In the genomic region with DNA sequence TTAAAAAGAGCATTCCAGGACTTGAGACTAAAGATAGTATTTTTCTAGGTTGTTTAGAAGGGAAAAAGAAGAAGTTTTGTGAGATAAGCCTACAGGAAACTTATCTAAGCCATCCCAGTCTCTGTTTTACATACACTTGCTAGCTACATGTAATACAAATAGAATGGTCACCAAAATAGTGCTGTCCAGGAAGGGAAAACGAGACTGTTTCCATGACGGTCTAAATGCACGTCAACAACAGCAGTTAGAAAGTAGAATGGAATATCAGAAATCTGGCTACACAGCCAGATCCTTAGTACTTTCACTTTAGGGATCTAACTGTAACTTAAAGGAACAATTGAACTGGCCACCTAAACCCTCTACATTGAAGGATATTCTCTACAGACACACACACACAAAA, we compare ENCODE assay signal across 13 cellular contexts.
DNase-seq lines count a peak whose midpoint lies in the region; ATAC-seq and TF ChIP-seq lines count a peak whose summit lies in the region.
"Had no signal": no experiment of that assay in that cellular context is flagged by ENCODE, and none has a peak within 500 bp of the region (broad histone marks: within the 10 kb centered on the region; RNA-seq: fewer than 3 reads in every experiment).

No MANE protein-coding gene starts in this region.

- no peaks in the 10 kb centered on the region for H3K36me3 ChIP-seq in muscle layer of duodenum (ENCODE audit: control insufficient read depth in 1 of 2, insufficient read depth in 2 of 2, low read length in 2 of 2)

- H3K27ac ChIP-seq in dorsolateral prefrontal cortex (no peak overlapping the region), muscle layer of duodenum (ENCODE audit: low read length) (no peak overlapping the region)
- H3K27ac ChIP-seq: epithelial cell of prostate had no signal

- no peak for TF ChIP-seq CTCF in dorsolateral prefrontal cortex (IDR thresholded peaks at IDR 0.05 in 54 of 56, conservative IDR thresholded peaks at IDR 0.05 in 2 of 56; ENCODE audit: low read depth in 1 of 56, partially characterized antibody in 56 of 56)

- peaks cover 5 to 19% of the 10 kb centered on the region in 2 donors for H3K4me1 ChIP-seq in muscle layer of duodenum (ENCODE audit: control insufficient read depth in 1 of 2, insufficient read depth in 2 of 2, low read length in 2 of 2)

- peak; percentile 79 for DNase-seq in DMS53 treated with DMSO at 0.1 percent for 48 hours (lab: John Stamatoyannopoulos, UW; ENCODE audit: unreplicated experiment)
- peak; percentile 69 for DNase-seq in NCI-H69 (lab: John Stamatoyannopoulos, UW)
- no peak for DNase-seq in dorsolateral prefrontal cortex
- no peak for DNase-seq in amniotic stem cell (lab: John Stamatoyannopoulos, UW)
- DNase-seq in HPDE6-E6E7 (ENCODE audit: extremely low spot score) = no peak
- DNase-seq: activated naive CD4-positive, alpha-beta T cell treated with anti-CD3 and anti-CD28 coated beads, Interleukin-2, amount 10 ng/mL, durations not matched to agents 7 days and 5 days; DMS 273 treated with DMSO at 0.1 percent for 48 hours; NCI-H1436 treated with DMSO at 0.1 percent for 48 hours had no signal

- no peaks in the 10 kb centered on the region for H3K9me3 ChIP-seq in muscle layer of duodenum (ENCODE audit: control insufficient read depth in 1 of 2, low read length in 2 of 2)

- H3K27me3 ChIP-seq in dorsolateral prefrontal cortex = peaks cover 0 to 17% (median 0%) of the 10 kb centered on the region in 45 donors
- no peaks in the 10 kb centered on the region for H3K27me3 ChIP-seq in muscle layer of duodenum (ENCODE audit: low read depth, low read length)

- ATAC-seq in HG03108 (IDR thresholded peaks at IDR 0.05; ENCODE audit: unreplicated experiment) = no peak
- ATAC-seq in GM18858 (IDR thresholded peaks at IDR 0.05; ENCODE audit: unreplicated experiment) = no peak
- ATAC-seq: stimulated activated memory B cell treated with anti-CD40 and anti-IgM and Interleukin-4, amounts not matched to agents 10 μg/mL and 1 μg/mL and 100 μg/mL, for 72 hours had no signal

- peak overlapping the region in 46 of 59 donors; percentile 3 to 54 (median 24) for H3K4me3 ChIP-seq in dorsolateral prefrontal cortex
- H3K4me3 ChIP-seq in muscle layer of duodenum (ENCODE audit: low read depth in 1 of 2, low read length in 2 of 2) = peak overlapping the region; percentile 49 to 56

- intact Hi-C loops in dorsolateral prefrontal cortex (cut with DNase I) = no loop called here

Comparison
In these comparisons a context has a peak if more than half of its experiments do, and no peak if none do; other contexts are left out.
1. DNase-seq: peak in DMS53 treated with DMSO at 0.1 percent for 48 hours (single experiment) and NCI-H69 (single experiment); none in dorsolateral prefrontal cortex (0 of 10), amniotic stem cell (single experiment) and HPDE6-E6E7 (single experiment).